In the genomic region with DNA sequence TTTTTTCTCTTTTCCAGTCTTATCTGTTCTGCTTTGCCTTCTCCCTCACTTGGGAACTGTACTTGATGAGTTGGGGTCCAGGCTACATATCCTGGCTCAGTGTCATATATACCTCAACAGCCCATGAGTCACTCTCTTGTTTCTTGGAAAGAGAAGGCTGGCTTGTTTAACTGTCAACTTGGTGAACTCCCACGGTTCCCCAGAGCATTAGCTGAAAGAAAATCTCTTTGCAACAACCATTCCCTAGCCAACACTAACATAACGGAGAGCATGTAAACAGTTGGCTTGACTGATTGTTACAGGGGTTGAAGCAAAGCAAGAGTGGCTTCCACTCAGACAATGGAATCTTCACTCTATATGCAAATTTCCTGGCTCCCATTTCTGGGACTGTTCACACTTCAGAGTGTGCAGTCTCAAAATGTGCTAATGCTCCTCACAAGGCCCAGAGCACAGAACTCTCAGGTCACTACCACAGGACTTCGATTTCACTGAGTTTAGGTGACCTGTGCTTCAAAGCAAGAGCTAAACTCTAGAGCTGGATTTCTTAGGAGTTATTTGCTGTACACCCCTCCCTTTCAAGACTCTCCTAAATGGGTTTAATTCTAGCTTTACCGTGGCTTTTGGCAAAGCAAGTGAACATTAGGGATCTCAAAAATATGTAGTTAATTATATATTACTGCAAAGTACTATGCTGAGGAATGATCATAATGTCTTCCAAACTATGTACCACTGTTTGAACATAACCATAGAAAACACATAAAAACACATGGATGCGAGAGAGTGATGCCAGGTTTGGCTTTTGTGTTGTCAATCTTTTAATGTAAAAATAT, we compare ENCODE assay signal across 11 cellular contexts.
DNase-seq lines count a peak whose midpoint lies in the region; ATAC-seq and TF ChIP-seq lines count a peak whose summit lies in the region.
"Had no signal": no experiment of that assay in that cellular context is flagged by ENCODE, and none has a peak within 500 bp of the region (broad histone marks: within the 10 kb centered on the region; RNA-seq: fewer than 3 reads in every experiment).

No MANE protein-coding gene starts in this region.

- H3K4me2 ChIP-seq in osteoblast (ENCODE audit: insufficient read depth, low read length): peak overlapping the region; percentile 47

- H3K36me3 ChIP-seq in SJCRH30: no peaks in the 10 kb centered on the region
- H3K36me3 ChIP-seq in osteoblast (ENCODE audit: insufficient read depth, low read length): no peaks in the 10 kb centered on the region
- H3K36me3 ChIP-seq: colonic mucosa, transverse colon had no signal

- H3K9me3 ChIP-seq in SJCRH30 (replicated peaks) (0 out of 2 replicates have a peak, but pooled peaks cover 6% of the 10 kb centered on the region), osteoblast (ENCODE audit: low read depth, low read length) (no peaks in the 10 kb centered on the region)
- H3K9me3 ChIP-seq: colonic mucosa, transverse colon had no signal

- intact Hi-C loops in dorsolateral prefrontal cortex (cut with DNase I): no loop called here

- H3K27me3 ChIP-seq in SJCRH30 (no peaks in the 10 kb centered on the region), osteoblast (ENCODE audit: insufficient read depth, low read length) (no peaks in the 10 kb centered on the region), dorsolateral prefrontal cortex (no peaks in the 10 kb centered on the region)
- H3K27me3 ChIP-seq: colonic mucosa, transverse colon had no signal

- H2AFZ ChIP-seq in osteoblast (ENCODE audit: low read length): no peak overlapping the region

- peaks cover 12% of the 10 kb centered on the region for H3K4me1 ChIP-seq in SJCRH30
- peaks cover 14% of the 10 kb centered on the region for H3K4me1 ChIP-seq in osteoblast (ENCODE audit: insufficient read depth, low read length)
- H3K4me1 ChIP-seq: colonic mucosa had no signal

- H4K20me1 ChIP-seq in osteoblast (ENCODE audit: insufficient read depth, low read length): no peaks in the 10 kb centered on the region

- no peak overlapping the region for H3K4me3 ChIP-seq in SJCRH30
- H3K4me3 ChIP-seq in osteoblast (ENCODE audit: insufficient read depth, low read length): no peak overlapping the region
- H3K4me3 ChIP-seq in dorsolateral prefrontal cortex: no peak overlapping the region
- H3K4me3 ChIP-seq: colonic mucosa, transverse colon had no signal

- H3K79me2 ChIP-seq in osteoblast (ENCODE audit: insufficient read depth, low read length): no peaks in the 10 kb centered on the region

- no peak for TF ChIP-seq CTCF in osteoblast (IDR thresholded peaks at IDR 0.05; ENCODE audit: extremely low read depth, low read depth, low read length)
- TF ChIP-seq CTCF in dorsolateral prefrontal cortex (IDR thresholded peaks at IDR 0.05 in 54 of 56, conservative IDR thresholded peaks at IDR 0.05 in 2 of 56; ENCODE audit: low read depth in 1 of 56, partially characterized antibody in 56 of 56): no peak

- H3K27ac ChIP-seq in SJCRH30 (no peak overlapping the region), osteoblast (ENCODE audit: low read depth, low read length) (no peak overlapping the region), dorsolateral prefrontal cortex (no peak overlapping the region)
- H3K27ac ChIP-seq: colonic mucosa, transverse colon had no signal

- no peak for ATAC-seq in HG02840 (IDR thresholded peaks at IDR 0.05; ENCODE audit: low FRiP score, unreplicated experiment)

- DNase-seq in GM03348 (ENCODE audit: low spot score) (peak; percentile 41), SJCRH30 (peak; percentile 17 to 57), fibroblast of peridontal ligament (ENCODE audit: extremely low read depth) (peak; percentile 96), osteoblast (ENCODE audit: insufficient read length, low spot score, missing footprints) (peak; percentile 25), OCI-M2 (lab: John Stamatoyannopoulos, UW; ENCODE audit: unreplicated experiment) (no peak), HT-29 (ENCODE audit: low spot score) (no peak), dorsolateral prefrontal cortex (no peak)
- DNase-seq: colonic mucosa, RPMI8226, transverse colon had no signal

Comparison
In these comparisons a context has a peak if more than half of its experiments do, and no peak if none do; other contexts are left out.
1. DNase-seq: peak in GM03348 (single experiment), SJCRH30 (2 of 2), fibroblast of peridontal ligament (single experiment) and osteoblast (single experiment); none in OCI-M2 (single experiment), HT-29 (single experiment) and dorsolateral prefrontal cortex (0 of 10).